ENCODE assay signal across 9 cellular contexts in genomic region chr7:44534501-44534900, GRCh38. TPM values are rescaled to one million over a fixed set of nuclear protein-coding genes. Genes with fewer than 3 reads are reported as not detected.
DNase-seq lines count a peak whose midpoint lies in the region; ATAC-seq and TF ChIP-seq lines count a peak whose summit lies in the region.
"Had no signal": no experiment of that assay in that cellular context is flagged by ENCODE, and none has a peak within 500 bp of the region (broad histone marks: within the 10 kb centered on the region; RNA-seq: fewer than 3 reads in every experiment).

No MANE protein-coding gene starts in this region.

- H3K4me1 Mint-ChIP-seq in glutamatergic neuron (ENCODE audit: low read depth, unreplicated experiment), result peaks cover 1% of the 10 kb centered on the region

- H3K27ac Mint-ChIP-seq in glutamatergic neuron (ENCODE audit: unreplicated experiment), result no peak overlapping the region

- no peaks in the 10 kb centered on the region for H3K9me3 ChIP-seq in OCI-LY1 (ENCODE audit: low read length)

- no peak overlapping the region for H3K27ac ChIP-seq in OCI-LY1 (ENCODE audit: low read depth, low read length, poor library complexity, severe bottlenecking)

- no peaks in the 10 kb centered on the region for H3F3A ChIP-seq in OCI-LY1 (ENCODE audit: insufficient read depth, low read length)

- no peak overlapping the region for H3K9ac ChIP-seq in OCI-LY1 (ENCODE audit: low read length)

- no peaks in the 10 kb centered on the region for H4K20me1 ChIP-seq in OCI-LY1 (ENCODE audit: insufficient read depth, low read length)

- H3K4me3 Mint-ChIP-seq in glutamatergic neuron (ENCODE audit: unreplicated experiment), result no peak overlapping the region

- H3K4me2 ChIP-seq in OCI-LY1 (ENCODE audit: low read length), result no peak overlapping the region

- H3K4me1 ChIP-seq in OCI-LY1 (ENCODE audit: insufficient read depth, low read length, severe bottlenecking), result no peaks in the 10 kb centered on the region

- H3K27me3 ChIP-seq in OCI-LY1 (ENCODE audit: insufficient read depth, low read length), result peaks cover 5% of the 10 kb centered on the region; the same call in 1 of the 2 replicates

- TF ChIP-seq CTCF in OCI-LY1 (IDR thresholded peaks at IDR 0.05; ENCODE audit: low read length) (peak; percentile 97), glutamatergic neuron (IDR thresholded peaks at IDR 0.05; ENCODE audit: partially characterized antibody, unreplicated experiment) (peak; percentile 68)

- H3K4me3 ChIP-seq in OCI-LY1 (ENCODE audit: low read depth, low read length, poor library complexity, severe bottlenecking), result no peak overlapping the region

- H3K36me3 ChIP-seq in OCI-LY1 (ENCODE audit: insufficient read depth, low read length), result no peaks in the 10 kb centered on the region

- ATAC-seq in HG02870 (IDR thresholded peaks at IDR 0.05; ENCODE audit: unreplicated experiment) (peak; percentile 47), GM19463 (IDR thresholded peaks at IDR 0.05; ENCODE audit: unreplicated experiment) (no peak)

- no peaks in the 10 kb centered on the region for H3K9me2 ChIP-seq in OCI-LY1 (ENCODE audit: low read depth, low read length)

- H3K9me3 Mint-ChIP-seq in glutamatergic neuron (ENCODE audit: unreplicated experiment), result peaks cover 7% of the 10 kb centered on the region

- H3K27me3 Mint-ChIP-seq in glutamatergic neuron (ENCODE audit: unreplicated experiment), result peaks cover 12% of the 10 kb centered on the region

- peaks cover 5% of the 10 kb centered on the region for H3K36me3 Mint-ChIP-seq in glutamatergic neuron (ENCODE audit: unreplicated experiment)

- DNase-seq in DMS53 treated with DMSO at 0.1 percent for 48 hours (lab: John Stamatoyannopoulos, UW; ENCODE audit: unreplicated experiment) (peak; percentile 72), activated T-cell treated with anti-CD3 and anti-CD28 coated beads for 4 hours (peak; percentile 11), glutamatergic neuron (peak; percentile 62), cortex of kidney (lab: John Stamatoyannopoulos, UW) (no peak)
- peak; percentile 56 to 60 for DNase-seq in stimulated activated CD4-positive, alpha-beta T cell treated with anti-CD3 and anti-CD28 coated beads, Interleukin-2, amount 100 ng/mL, for 24 hours

- H3K79me2 ChIP-seq in OCI-LY1 (ENCODE audit: insufficient read depth, low read length), result no peaks in the 10 kb centered on the region

- no peak overlapping the region for H2AFZ ChIP-seq in OCI-LY1 (ENCODE audit: low read length)

RNA-seq across cellular contexts. Expression of gene NPC1L1, which starts 6.6 kb away (rescaled TPM):
- not detected for total RNA-seq in glutamatergic neuron (ENCODE audit: unreplicated experiment)
- total RNA-seq: activated CD8-positive, alpha-beta memory T cell treated with anti-CD3 and anti-CD28 coated beads for 36 hours had no signal

RNA-seq across cellular contexts. Expression of gene DDX56, which starts 39.2 kb away (rescaled TPM):
- total RNA-seq in glutamatergic neuron (ENCODE audit: unreplicated experiment), result 84.3 TPM

RNA-seq across cellular contexts. Expression of gene NUDCD3, which starts 44.0 kb away (rescaled TPM):
- 151 TPM for total RNA-seq in glutamatergic neuron (ENCODE audit: unreplicated experiment)

RNA-seq across cellular contexts. Expression of gene TMED4, which starts 47.5 kb away (rescaled TPM):
- 90.7 TPM for total RNA-seq in glutamatergic neuron (ENCODE audit: unreplicated experiment)
